16 cellular contexts compared by ENCODE assay signal in genomic region chr20:48801197-48801596, GRCh38.
"Had no signal": no experiment of that assay in that cellular context is flagged by ENCODE, and none has a peak within 500 bp of the region (broad histone marks: within the 10 kb centered on the region; RNA-seq: fewer than 3 reads in every experiment).

No MANE protein-coding gene starts in this region.

- H3K27me3 Mint-ChIP-seq: activated naive CD4-positive, alpha-beta T cell treated with anti-CD3 and anti-CD28 coated beads, Interleukin-2, amount 50 U/mL, for 24 hours had no signal

- ATAC-seq: left cardiac atrium, lower lobe of right lung, right cardiac atrium had no signal

- H3K4me3 Mint-ChIP-seq: activated naive CD4-positive, alpha-beta T cell treated with anti-CD3 and anti-CD28 coated beads, Interleukin-2, amount 50 U/mL, for 24 hours; endodermal cell; T-helper 2 cell treated with Interferon-gamma antibody and Interleukin-4, amounts not matched to agents 5 μg/mL and 100 μg/mL, for 36 hours had no signal

- DNase-seq: activated CD4-positive, alpha-beta T cell treated with anti-CD3 and anti-CD28 coated beads, Interleukin-2, amount 50 U/mL, for 4 hours; activated CD4-positive, CD25-positive, alpha-beta regulatory T cell treated with anti-CD3 and anti-CD28 coated beads, Interleukin-2, amount 50 U/mL, for 72 hours; dermis blood vessel endothelial cell; endodermal cell; hypothalamus; left cardiac atrium; lower lobe of right lung; midbrain; nucleus accumbens; right cardiac atrium; stimulated activated CD4-positive, alpha-beta T cell treated with anti-CD3 and anti-CD28 coated beads, Interleukin-1b, Interleukin-23, amount 100 ng/mL, for 48 hours; stimulated activated naive CD4-positive, alpha-beta T cell treated with Interleukin-2 at 50 U/mL for 16 hours; upper lobe of left lung had no signal

- H3K9me3 Mint-ChIP-seq: activated naive CD4-positive, alpha-beta T cell treated with anti-CD3 and anti-CD28 coated beads, Interleukin-2, amount 50 U/mL, for 24 hours; activated T-helper 2 cell treated with anti-CD3 and anti-CD28 coated beads, Interferon-gamma antibody, Interleukin-2, Interleukin-4, amounts not matched to agents 10 μg/mL and 5 μg/mL and 100 μg/mL, durations not matched to agents 14 hours and 24 hours and 36 hours; endodermal cell; T-helper 2 cell treated with Interferon-gamma antibody and Interleukin-4, amounts not matched to agents 5 μg/mL and 100 μg/mL, for 36 hours had no signal

- H3K27ac Mint-ChIP-seq: activated naive CD4-positive, alpha-beta T cell treated with anti-CD3 and anti-CD28 coated beads, Interleukin-2, amount 50 U/mL, for 24 hours; activated T-helper 2 cell treated with anti-CD3 and anti-CD28 coated beads, Interferon-gamma antibody, Interleukin-2, Interleukin-4, amounts not matched to agents 10 μg/mL and 5 μg/mL and 100 μg/mL, durations not matched to agents 14 hours and 24 hours and 36 hours; endodermal cell; T-helper 2 cell treated with Interferon-gamma antibody and Interleukin-4, amounts not matched to agents 5 μg/mL and 100 μg/mL, for 36 hours had no signal
